ENCODE assay signal across 18 cellular contexts in genomic region chr11:70566768-70567530, GRCh38.
DNase-seq lines count a peak whose midpoint lies in the region; ATAC-seq and TF ChIP-seq lines count a peak whose summit lies in the region.
"Had no signal": no experiment of that assay in that cellular context is flagged by ENCODE, and none has a peak within 500 bp of the region (broad histone marks: within the 10 kb centered on the region; RNA-seq: fewer than 3 reads in every experiment).

No MANE protein-coding gene starts in this region.

- H3K79me2 ChIP-seq in GM23248 (ENCODE audit: insufficient read depth): no peaks in the 10 kb centered on the region
- H3K79me2 ChIP-seq in Karpas-422 (ENCODE audit: low read length): no peaks in the 10 kb centered on the region

- H3K4me2 ChIP-seq in GM23248 (ENCODE audit: unreplicated experiment) (peak overlapping the region; percentile 94), Karpas-422 (ENCODE audit: low read depth, low read length, poor library complexity, severe bottlenecking) (no peak overlapping the region)

- H3K9ac ChIP-seq in GM23248 (no peak overlapping the region), Karpas-422 (ENCODE audit: low read length) (no peak overlapping the region)

- H3K36me3 ChIP-seq in GM23248 (ENCODE audit: low read depth) (no peaks in the 10 kb centered on the region), Karpas-422 (ENCODE audit: insufficient read depth, low read length) (no peaks in the 10 kb centered on the region), psoas muscle (ENCODE audit: insufficient read depth in 1 of 2, low read depth in 1 of 2) (no peaks in the 10 kb centered on the region)

- H3K36me3 Mint-ChIP-seq in chondrocyte (ENCODE audit: low read depth): no peaks in the 10 kb centered on the region
- H3K36me3 Mint-ChIP-seq: CD8-positive, alpha-beta T cell had no signal

- peaks cover 14% of the 10 kb centered on the region for H3K4me1 Mint-ChIP-seq in chondrocyte (ENCODE audit: low read depth)

- no peak overlapping the region for H2AFZ ChIP-seq in GM23248
- no peak overlapping the region for H2AFZ ChIP-seq in Karpas-422 (ENCODE audit: low read length)

- H3K27me3 ChIP-seq in GM23248 (replicated peaks; ENCODE audit: insufficient read depth) (no peaks in the 10 kb centered on the region), Karpas-422 (ENCODE audit: low read length) (no peaks in the 10 kb centered on the region), psoas muscle (ENCODE audit: insufficient read depth in 3 of 3, low read length in 2 of 3) (peaks cover 0 to 15% (median 0%) of the 10 kb centered on the region in 3 donors)

- in situ Hi-C loops in GM23248 (cut with MboI): no loop called here

- no peak overlapping the region for H3K4me3 Mint-ChIP-seq in chondrocyte (ENCODE audit: unreplicated experiment)
- H3K4me3 Mint-ChIP-seq: CD8-positive, alpha-beta T cell had no signal

- ATAC-seq in psoas muscle (no peak), GM21529 (IDR thresholded peaks at IDR 0.05; ENCODE audit: unreplicated experiment) (no peak), HG02642 (IDR thresholded peaks at IDR 0.05; ENCODE audit: poor library complexity, unreplicated experiment) (no peak)
- ATAC-seq: CD8-positive, alpha-beta T cell; PC-3 had no signal

- H3K9me3 ChIP-seq in GM23248 (ENCODE audit: low read depth) (no peaks in the 10 kb centered on the region), Karpas-422 (ENCODE audit: low read length) (no peaks in the 10 kb centered on the region), psoas muscle (peaks cover 3% of the 10 kb centered on the region)

- no peak for DNase-seq in GM23248
- DNase-seq in Karpas-422: peak; percentile 22
- DNase-seq in chondrocyte (ENCODE audit: low spot score): peak; percentile 15
- peak; percentile 2 to 4 for DNase-seq in psoas muscle
- DNase-seq in COLO829 (ENCODE audit: low spot score): no peak
- DNase-seq: C1 segment of cervical spinal cord; CD8-positive, alpha-beta T cell; DMS79 treated with DMSO at 0.1 percent for 48 hours; GF-D8; NCI-H1092; NCI-H1417 treated with DMSO at 0.1 percent for 48 hours; NCI-H1694 treated with DMSO at 0.1 percent for 48 hours; NCI-H2171 treated with DMSO at 0.1 percent for 48 hours; NCI-H345; NCI-H510A treated with DMSO at 0.1 percent for 48 hours; PC-3 had no signal

- H3K27me3 Mint-ChIP-seq in chondrocyte (ENCODE audit: low read depth): peaks cover 8% of the 10 kb centered on the region

- H3K27ac ChIP-seq in GM23248: no peak overlapping the region
- no peak overlapping the region for H3K27ac ChIP-seq in Karpas-422 (ENCODE audit: low read length)
- no peak overlapping the region for H3K27ac ChIP-seq in psoas muscle

- intact Hi-C loops in psoas muscle (cut with DNase I): loop anchor here in 1 of 2 donors (10.0 kb wide), 1 partner anchor 188 kb away; no protein-coding TSS in a partner anchor

- no peaks in the 10 kb centered on the region for H3K9me2 ChIP-seq in GM23248 (ENCODE audit: insufficient read depth)
- no peaks in the 10 kb centered on the region for H3K9me2 ChIP-seq in Karpas-422 (replicated peaks; ENCODE audit: insufficient read depth, low read length)

- H3K27ac Mint-ChIP-seq in chondrocyte (ENCODE audit: unreplicated experiment): no peak overlapping the region
- H3K27ac Mint-ChIP-seq: CD8-positive, alpha-beta T cell had no signal

- H4K20me1 ChIP-seq in GM23248 (ENCODE audit: insufficient read depth) (no peaks in the 10 kb centered on the region), Karpas-422 (ENCODE audit: insufficient read depth, low read depth, low read length) (no peaks in the 10 kb centered on the region)

- no peaks in the 10 kb centered on the region for H3K9me3 Mint-ChIP-seq in chondrocyte (ENCODE audit: low read depth)
- H3K9me3 Mint-ChIP-seq: CD8-positive, alpha-beta T cell had no signal

- H3K4me1 ChIP-seq in GM23248 (ENCODE audit: insufficient read depth) (0 out of 2 replicates have a peak, but pooled peaks cover 10% of the 10 kb centered on the region), Karpas-422 (ENCODE audit: low read length) (no peaks in the 10 kb centered on the region), psoas muscle (no peaks in the 10 kb centered on the region)

- H3K4me3 ChIP-seq in GM23248 (no peak overlapping the region), Karpas-422 (ENCODE audit: low read length) (no peak overlapping the region), psoas muscle (no peak overlapping the region)

- TF ChIP-seq CTCF in chondrocyte (IDR thresholded peaks at IDR 0.05): no peak
- TF ChIP-seq CTCF in psoas muscle (IDR thresholded peaks at IDR 0.05): no peak

- H3F3A ChIP-seq in GM23248 (ENCODE audit: insufficient read depth): peaks cover 9% of the 10 kb centered on the region; the same call in 1 of the 2 replicates

- 72 to 75% methylated on average over 17 of the region's 17 CpGs for WGBS in GM23248 (ENCODE audit: low coverage in 1 of 2, low lambda C conversion rate in 2 of 2, missing lambda C conversion rate in 2 of 2), 2 experiments
- WGBS in psoas muscle, 3 donors: 85 to 87% (median 86%) methylated on average over 17 of the region's 17 CpGs

Comparison
In these comparisons a context has a peak if more than half of its experiments do, and no peak if none do; other contexts are left out.
1. DNase-seq: peak in Karpas-422 (single experiment), chondrocyte (single experiment) and psoas muscle (2 of 2); none in GM23248 (single experiment) and COLO829 (single experiment).